In the genomic region with DNA sequence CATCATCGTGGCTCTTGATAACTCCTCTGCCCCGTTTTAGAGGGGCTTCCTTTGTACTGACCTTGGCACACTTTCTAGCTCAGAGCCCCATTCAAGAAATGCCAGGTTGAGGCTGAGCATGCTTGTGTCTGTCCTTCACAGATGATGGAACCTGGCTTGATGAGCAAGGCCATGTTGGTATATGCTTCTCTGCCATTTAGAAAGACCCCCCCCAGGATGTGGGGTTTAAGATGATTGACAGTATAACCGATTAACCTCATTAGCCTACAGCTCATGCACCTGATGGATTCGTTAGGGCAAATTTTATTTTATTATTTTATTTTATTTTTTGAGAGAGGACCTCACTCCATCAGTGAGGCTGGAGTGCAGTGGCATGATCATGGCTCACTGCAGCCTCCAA, we compare ENCODE assay signal across 10 cellular contexts. TPM values are rescaled to one million over a fixed set of nuclear protein-coding genes. Genes with fewer than 3 reads are reported as not detected.
DNase-seq lines count a peak whose midpoint lies in the region; ATAC-seq and TF ChIP-seq lines count a peak whose summit lies in the region.
"Had no signal": no experiment of that assay in that cellular context is flagged by ENCODE, and none has a peak within 500 bp of the region (broad histone marks: within the 10 kb centered on the region; RNA-seq: fewer than 3 reads in every experiment).

No MANE protein-coding gene starts in this region.

- DNase-seq in central memory CD4-positive, alpha-beta T cell: peak; percentile 44
- DNase-seq in trophoblast cell (no peak), HT-29 (ENCODE audit: low spot score) (no peak), heart left ventricle (no peak), NCI-H748 (lab: John Stamatoyannopoulos, UW; ENCODE audit: unreplicated experiment) (no peak), ureter (ENCODE audit: low spot score) (no peak)
- DNase-seq: effector CD8-positive, alpha-beta T cell; NCI-H1694 had no signal

- peak overlapping the region; percentile 26 for H4K8ac ChIP-seq in trophoblast cell (ENCODE audit: low read depth, low read length)

- peak overlapping the region; percentile 30 for H4K91ac ChIP-seq in trophoblast cell (ENCODE audit: low read depth, low read length)

- peaks cover 5% of the 10 kb centered on the region for H3K79me1 ChIP-seq in trophoblast cell (ENCODE audit: low read length)

- no peak overlapping the region for H3K9ac ChIP-seq in trophoblast cell (ENCODE audit: low read length)

- no peaks in the 10 kb centered on the region for H3K36me3 ChIP-seq in trophoblast cell (ENCODE audit: control insufficient read depth in 1 of 2, insufficient read depth in 2 of 2, low read length in 2 of 2)
- peaks cover 0 to 8% (median 0%) of the 10 kb centered on the region in 9 donors for H3K36me3 ChIP-seq in heart left ventricle

- intact Hi-C loops in heart left ventricle (cut with DNase I): no loop called here

- no peak for TF ChIP-seq POLR2A in heart left ventricle (IDR thresholded peaks at IDR 0.05)

- no peak overlapping the region for H2AK5ac ChIP-seq in trophoblast cell (ENCODE audit: low read length)

- H3K14ac ChIP-seq in trophoblast cell (ENCODE audit: low read length): peak overlapping the region; percentile 61

- H3K27me3 ChIP-seq in trophoblast cell (ENCODE audit: insufficient read depth, low read length): no peaks in the 10 kb centered on the region
- H3K27me3 ChIP-seq in heart left ventricle: no peaks in the 10 kb centered on the region

- no peaks in the 10 kb centered on the region for H3K79me2 ChIP-seq in trophoblast cell (ENCODE audit: control insufficient read depth, insufficient read depth, low read length, poor library complexity)

- H3K4me2 ChIP-seq in trophoblast cell (ENCODE audit: low read length): no peak overlapping the region

- H4K12ac ChIP-seq in trophoblast cell (ENCODE audit: low read depth, low read length): no peak overlapping the region

- H3K18ac ChIP-seq in trophoblast cell (ENCODE audit: low read length): no peak overlapping the region

- H3K4ac ChIP-seq in trophoblast cell (ENCODE audit: low read depth, low read length): no peak overlapping the region

- no peak overlapping the region for H3K23ac ChIP-seq in trophoblast cell (ENCODE audit: low read length)

- peak overlapping the region; percentile 59 for H2BK12ac ChIP-seq in trophoblast cell (ENCODE audit: low read length)

- H3K4me3 ChIP-seq in trophoblast cell (ENCODE audit: low read depth, low read length) (no peak overlapping the region), heart left ventricle (peak overlapping the region in 1 of 12 donors; percentile 33)

- no peak overlapping the region for H2AFZ ChIP-seq in trophoblast cell (ENCODE audit: insufficient read depth, low read length, poor library complexity)

- WGBS in trophoblast cell (ENCODE audit: extremely low coverage, insufficient coverage, insufficient read length): no CpG with 5 or more reads among the region's 4 CpGs
- 59 to 63% (median 61%) methylated on average over 3 to 4 of the region's 4 CpGs for WGBS in heart left ventricle, 4 donors

- ATAC-seq in GM18498 (IDR thresholded peaks at IDR 0.05; ENCODE audit: unreplicated experiment) (peak; percentile 2), HG03342 (IDR thresholded peaks at IDR 0.05; ENCODE audit: unreplicated experiment) (peak; percentile 3), heart left ventricle (no peak)

- H3K4me1 ChIP-seq in trophoblast cell (ENCODE audit: control insufficient read depth in 1 of 2, insufficient read depth in 2 of 2, low read length in 2 of 2) (peaks cover 10 to 15% of the 10 kb centered on the region in 2 experiments), heart left ventricle (peaks cover 0 to 40% (median 0%) of the 10 kb centered on the region in 12 donors)

- H3K9me3 ChIP-seq in trophoblast cell (ENCODE audit: insufficient read depth, low read depth, low read length): peaks cover 5% of the 10 kb centered on the region
- H3K9me3 ChIP-seq in heart left ventricle: no peaks in the 10 kb centered on the region

- TF ChIP-seq CTCF in heart left ventricle (IDR thresholded peaks at IDR 0.05): no peak

- peak overlapping the region; percentile 7 for H2BK120ac ChIP-seq in trophoblast cell (ENCODE audit: insufficient read depth, low read length, poor library complexity)

- H2BK5ac ChIP-seq in trophoblast cell (ENCODE audit: low read depth, low read length, poor library complexity): no peak overlapping the region

- H3K27ac ChIP-seq in trophoblast cell (ENCODE audit: low read depth, low read length) (peak overlapping the region; percentile 46), heart left ventricle (peak overlapping the region in 1 of 12 donors; percentile 91)

RNA-seq across cellular contexts. Expression of gene BATF, which starts 21.0 kb away (rescaled TPM):
- polyA plus RNA-seq in trophoblast cell (2013): 1.9 and 2.2 TPM in 2 replicates
- total RNA-seq in HT-29 (2014; rRNA removed; shearing (Covaris generic)): 1.0 and 1.3 TPM in 2 replicates
- 1 to 10 TPM in 4 of 9 donors, under 1 TPM in 4, not detected in 1; 0.40 to 8.3 (median 1.0) TPM for total RNA-seq in heart left ventricle
- polyA plus RNA-seq in heart left ventricle: 1 to 10 TPM in 1 of 2 donors, under 1 TPM in 1; 0.84 to 1.3 TPM
- 19.4 TPM for total RNA-seq in ureter

RNA-seq across cellular contexts. Expression of gene FLVCR2, which starts 35.2 kb away (rescaled TPM):
- 23.1 and 26.4 TPM in 2 replicates for polyA plus RNA-seq in trophoblast cell (2013)
- total RNA-seq in HT-29 (2014; rRNA removed; shearing (Covaris generic)): 2.7 and 3.5 TPM in 2 replicates
- total RNA-seq in heart left ventricle: 10 to 100 TPM in 1 of 9 donors, 1 to 10 TPM in 8; 1.2 to 11.7 (median 1.6) TPM
- 1 to 10 TPM in 1 of 2 donors, under 1 TPM in 1; 0.50 to 3.1 TPM for polyA plus RNA-seq in heart left ventricle
- total RNA-seq in ureter: 6.9 TPM

Comparison
In these comparisons a context has a peak if more than half of its experiments do, and no peak if none do; other contexts are left out.
1. ATAC-seq: peak in GM18498 (single experiment) and HG03342 (single experiment); none in heart left ventricle (0 of 4).